In the genomic region with DNA sequence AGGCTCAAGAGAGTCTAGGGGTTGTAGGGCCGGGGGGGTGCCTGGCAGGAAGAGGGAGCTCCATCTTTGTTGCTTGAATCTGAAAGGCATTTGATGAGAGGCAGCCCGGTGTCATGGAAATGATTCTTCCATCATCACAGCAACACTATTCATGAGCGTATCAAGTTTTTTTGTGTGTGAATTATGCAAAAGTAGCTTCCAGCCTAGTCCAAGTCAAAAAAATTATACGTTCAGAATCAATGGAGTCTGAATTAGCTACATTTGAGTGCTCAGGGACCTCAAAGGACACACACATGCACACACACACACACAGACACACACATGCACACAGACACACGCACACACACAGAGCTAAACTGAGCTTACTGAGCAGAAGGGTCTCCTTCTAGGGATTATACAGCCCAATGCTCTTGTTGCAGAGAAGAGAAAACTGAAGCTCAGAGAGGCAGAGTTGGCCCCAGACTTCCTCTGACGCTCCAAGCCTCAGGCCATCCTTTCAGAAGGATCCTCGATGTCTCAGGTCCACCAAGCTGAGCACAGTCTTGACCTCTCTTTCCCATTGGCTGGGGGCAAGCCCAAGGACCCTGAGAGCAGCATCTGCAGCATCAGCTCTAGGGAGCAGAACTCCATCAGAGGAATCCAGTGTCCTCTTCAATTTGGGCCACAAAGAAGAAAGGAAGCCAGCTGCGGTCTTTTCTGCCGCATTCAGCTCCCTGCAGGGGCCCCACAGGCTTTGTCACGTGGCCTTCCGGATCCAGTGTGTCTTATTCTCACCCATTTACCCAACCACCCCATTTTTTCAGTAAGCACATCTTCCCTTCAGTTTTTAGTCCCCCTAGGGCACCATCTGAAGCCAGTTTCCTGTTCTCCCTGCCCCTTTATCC, we compare ENCODE assay signal across 9 cellular contexts.
DNase-seq lines count a peak whose midpoint lies in the region; ATAC-seq and TF ChIP-seq lines count a peak whose summit lies in the region.
"Had no signal": no experiment of that assay in that cellular context is flagged by ENCODE, and none has a peak within 500 bp of the region (broad histone marks: within the 10 kb centered on the region; RNA-seq: fewer than 3 reads in every experiment).

No MANE protein-coding gene starts in this region.

- no peaks in the 10 kb centered on the region for H3K9me3 Mint-ChIP-seq in neural crest cell

- H3K27me3 Mint-ChIP-seq in neural crest cell (ENCODE audit: low read depth) = peaks cover 2% of the 10 kb centered on the region

- H3K4me3 Mint-ChIP-seq in neural crest cell = peak overlapping the region; percentile 24

- H3K4me1 Mint-ChIP-seq in neural crest cell = peaks cover 34% of the 10 kb centered on the region

- no peaks in the 10 kb centered on the region for H3K36me3 Mint-ChIP-seq in neural crest cell (ENCODE audit: low read depth)

- TF ChIP-seq CTCF in neural crest cell (conservative IDR thresholded peaks at IDR 0.05) = no peak

- DNase-seq in ELR (ENCODE audit: low read depth) = peak; percentile 4
- peak; percentile 47 for DNase-seq in RPMI8226
- DNase-seq in activated T-helper 9 cell treated with anti-CD3 and anti-CD28 coated beads, Interleukin-2, amount 50 U/mL, for 16 hours (ENCODE audit: low read depth) = peak; percentile 27
- no peak for DNase-seq in neural crest cell (ENCODE audit: low read depth, low spot score)
- no peak for DNase-seq in NCI-H1436 treated with DMSO at 0.1 percent for 48 hours (lab: John Stamatoyannopoulos, UW)
- DNase-seq in NCI-H2227 (lab: John Stamatoyannopoulos, UW; ENCODE audit: unreplicated experiment) = no peak
- no peak for DNase-seq in hippocampal formation (lab: John Stamatoyannopoulos, UW)
- DNase-seq: kidney had no signal

- no peak for ATAC-seq in GM18909 (IDR thresholded peaks at IDR 0.05; ENCODE audit: poor library complexity, unreplicated experiment)

- peak overlapping the region; percentile 86 for H3K27ac Mint-ChIP-seq in neural crest cell (ENCODE audit: unreplicated experiment)

Comparison
In these comparisons a context has a peak if more than half of its experiments do, and no peak if none do; other contexts are left out.
1. DNase-seq: peak in ELR (single experiment), RPMI8226 (single experiment) and activated T-helper 9 cell treated with anti-CD3 and anti-CD28 coated beads, Interleukin-2, amount 50 U/mL, for 16 hours (single experiment); none in neural crest cell (single experiment), NCI-H1436 treated with DMSO at 0.1 percent for 48 hours (single experiment), NCI-H2227 (single experiment) and hippocampal formation (0 of 2).